In genomic region chr20:22616551-22616950, GRCh38 we compare ENCODE assay signal across 25 cellular contexts. TPM values are rescaled to one million over a fixed set of nuclear protein-coding genes. Genes with fewer than 3 reads are reported as not detected.
DNase-seq lines count a peak whose midpoint lies in the region; ATAC-seq, FAIRE-seq and TF ChIP-seq lines count a peak whose summit lies in the region.
"Had no signal": no experiment of that assay in that cellular context is flagged by ENCODE, and none has a peak within 500 bp of the region (broad histone marks: within the 10 kb centered on the region; RNA-seq: fewer than 3 reads in every experiment).

No MANE protein-coding gene starts in this region.

- H3K4me1 ChIP-seq in esophagus muscularis mucosa (no peaks in the 10 kb centered on the region), stomach (peaks cover 0 to 40% (median 10%) of the 10 kb centered on the region in 4 donors)
- H3K4me1 ChIP-seq: BE2C had no signal

- H3K36me3 ChIP-seq in bronchial epithelial cell (ENCODE audit: control insufficient read depth, insufficient read depth, low read length) (no peaks in the 10 kb centered on the region), esophagus muscularis mucosa (no peaks in the 10 kb centered on the region), stomach (no peaks in the 10 kb centered on the region)
- H3K36me3 ChIP-seq: BE2C; BLaER1 treated with 17β-estradiol and CSF1 and Interleukin-3, amounts not matched to agents 10 nM and 100 nM had no signal

- TF ChIP-seq POLR2A in esophagus muscularis mucosa (IDR thresholded peaks at IDR 0.05; ENCODE audit: low read depth): no peak
- no peak for TF ChIP-seq POLR2A in stomach (IDR thresholded peaks at IDR 0.05)
- no peak for TF ChIP-seq POLR2A in H54 (IDR thresholded peaks at IDR 0.05; ENCODE audit: low read depth, low read length)

- no peak for FAIRE-seq in bronchial epithelial cell (lab: Jason Lieb, UNC)
- no peak for FAIRE-seq in H54 (lab: Jason Lieb, UNC)
- FAIRE-seq: A204.1, GM12878, GM19239 had no signal

- no peak for ATAC-seq in HG02938 (IDR thresholded peaks at IDR 0.05; ENCODE audit: unreplicated experiment)
- ATAC-seq in GM19395 (IDR thresholded peaks at IDR 0.05; ENCODE audit: unreplicated experiment): no peak
- ATAC-seq: GM12878, GM23338 had no signal

- WGBS in esophagus muscularis mucosa: 46% methylated on average over 3 of the region's 3 CpGs
- 31 to 40% (median 33%) methylated on average over 3 of the region's 3 CpGs for WGBS in stomach, 5 donors

- H3K27me3 ChIP-seq in bronchial epithelial cell (ENCODE audit: control insufficient read depth, insufficient read depth, low read length) (no peaks in the 10 kb centered on the region), esophagus muscularis mucosa (peaks cover 0 to 72% (median 3%) of the 10 kb centered on the region in 4 donors), stomach (peaks cover 0 to 5% (median 0%) of the 10 kb centered on the region in 3 donors)
- H3K27me3 ChIP-seq: BE2C; BLaER1 treated with 17β-estradiol and CSF1 and Interleukin-3, amounts not matched to agents 10 nM and 100 nM had no signal

- TF ChIP-seq EP300 in esophagus muscularis mucosa (IDR thresholded peaks at IDR 0.05) (no peak), stomach (IDR thresholded peaks at IDR 0.05) (no peak)

- intact Hi-C loops in esophagus muscularis mucosa (cut with DNase I) (no loop called here), stomach (cut with DNase I; ENCODE audit: low total_unique reads) (no loop called here)

- H3K27ac ChIP-seq in esophagus muscularis mucosa (replicated peaks in 1 of 4) (no peak overlapping the region), stomach (peak overlapping the region; percentile 53 to 73 (median 58))
- H3K27ac ChIP-seq: 22Rv1; BLaER1 treated with 17β-estradiol and CSF1 and Interleukin-3, amounts not matched to agents 10 nM and 100 nM had no signal

- DNase-seq in DMS53 (lab: John Stamatoyannopoulos, UW) (peak; percentile 23), DMS53 treated with DMSO at 0.1 percent for 48 hours (lab: John Stamatoyannopoulos, UW; ENCODE audit: unreplicated experiment) (no peak), bronchial epithelial cell (ENCODE audit: low read depth) (peak; percentile 50), esophagus muscularis mucosa (ENCODE audit: extremely low spot score) (peak; percentile 66), stomach (no peak), H54 (ENCODE audit: insufficient read length, low spot score) (no peak)
- DNase-seq: ACHN; AML-193; BE2C; CD4-positive, alpha-beta T cell; CD8-positive, alpha-beta memory T cell; DMS79; EL; GDM1; H7; HCEC 1CT had no signal

- H3K4me3 ChIP-seq in bronchial epithelial cell (ENCODE audit: low read depth, low read length) (no peak overlapping the region), esophagus muscularis mucosa (no peak overlapping the region), stomach (no peak overlapping the region)
- H3K4me3 ChIP-seq: BLaER1 treated with 17β-estradiol and CSF1 and Interleukin-3, amounts not matched to agents 10 nM and 100 nM; GM12878; GM23338 had no signal

- no peaks in the 10 kb centered on the region for H3K9me3 ChIP-seq in esophagus muscularis mucosa
- H3K9me3 ChIP-seq in stomach: no peaks in the 10 kb centered on the region
- H3K9me3 ChIP-seq: BE2C; BLaER1 treated with 17β-estradiol and CSF1 and Interleukin-3, amounts not matched to agents 10 nM and 100 nM had no signal

- TF ChIP-seq CTCF in bronchial epithelial cell (IDR thresholded peaks at IDR 0.05; ENCODE audit: insufficient read depth, low read length, severe bottlenecking) (no peak), esophagus muscularis mucosa (IDR thresholded peaks at IDR 0.05) (no peak), stomach (IDR thresholded peaks at IDR 0.05) (no peak)

RNA-seq across cellular contexts. Expression of gene FOXA2, which starts 32.2 kb away (rescaled TPM):
- total RNA-seq in bronchial epithelial cell: 5.1 and 6.8 TPM in 2 replicates
- not detected for total RNA-seq in esophagus muscularis mucosa
- 10 to 100 TPM in 4 of 5 donors, 1 to 10 TPM in 1; 7.5 to 62.0 (median 26.1) TPM for total RNA-seq in stomach
- 10 to 100 TPM in 2 of 3 donors, 1 to 10 TPM in 1; 9.4 to 32.7 (median 13.3) TPM for polyA plus RNA-seq in stomach
- total RNA-seq: CD4-positive, alpha-beta T cell; CD8-positive, alpha-beta memory T cell; GM12878; GM23338 had no signal
- polyA plus RNA-seq: CD14-positive monocyte; CD8-positive, alpha-beta memory T cell; GM12878; GM23338 had no signal

Comparison
In these comparisons a context has a peak if more than half of its experiments do, and no peak if none do; other contexts are left out.
1. DNase-seq: peak in DMS53 (single experiment), bronchial epithelial cell (single experiment) and esophagus muscularis mucosa (single experiment); none in DMS53 treated with DMSO at 0.1 percent for 48 hours (single experiment), stomach (single experiment) and H54 (single experiment).
2. H3K27ac ChIP-seq: peak in stomach (5 of 5); none in esophagus muscularis mucosa (0 of 4).